Comparison of ENCODE assay signal across 13 cellular contexts in the genomic region with DNA sequence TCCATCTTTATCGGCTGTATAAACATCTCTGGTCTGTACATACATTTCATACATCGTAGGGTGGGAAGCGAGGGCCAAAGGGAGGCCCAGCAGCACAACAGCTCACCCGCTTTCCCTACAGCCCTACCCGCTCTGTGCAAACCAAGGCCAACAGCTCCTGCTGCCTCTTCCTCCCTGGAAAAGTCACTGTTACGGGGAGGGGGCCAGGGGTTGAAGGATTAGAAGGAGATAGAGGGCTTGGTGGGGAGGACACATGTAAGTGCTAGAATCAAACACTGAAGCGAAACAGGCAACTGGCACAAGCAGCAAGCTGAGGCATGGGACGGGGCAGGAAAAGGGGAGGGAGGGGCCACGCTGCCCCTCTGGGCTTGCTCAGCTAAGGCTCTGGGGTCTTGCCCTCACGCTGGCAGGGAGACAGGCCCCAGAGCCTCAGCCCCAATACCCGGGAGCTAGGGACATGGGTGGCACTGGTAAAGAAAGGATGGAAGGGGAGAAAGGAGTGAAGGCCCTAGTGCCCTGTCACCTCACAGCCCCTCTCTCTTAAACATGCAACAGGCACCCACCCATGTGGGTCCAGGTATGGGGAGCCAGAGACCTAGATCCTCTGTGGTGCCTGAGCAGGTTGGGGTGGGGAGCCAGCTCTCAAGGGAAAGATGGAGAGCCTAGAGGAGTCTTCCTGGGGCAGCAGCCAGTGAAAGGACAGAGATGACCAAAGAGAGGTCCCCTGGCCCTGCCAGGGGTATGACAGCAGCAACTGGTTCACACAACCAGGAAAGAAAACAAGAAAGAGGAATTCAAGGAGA. TPM values are rescaled to one million over a fixed set of nuclear protein-coding genes. Genes with fewer than 3 reads are reported as not detected.
A peak's percentile ranks its signal among the peaks of the same experiment; 100 is the strongest.
DNase-seq lines count a peak whose midpoint lies in the region; TF ChIP-seq lines count a peak whose summit lies in the region.
"Had no signal": no experiment of that assay in that cellular context is flagged by ENCODE, and none has a peak within 500 bp of the region (broad histone marks: within the 10 kb centered on the region; RNA-seq: fewer than 3 reads in every experiment).

No MANE protein-coding gene starts in this region.

- H3K36me3 ChIP-seq in esophagus (ENCODE audit: control insufficient read depth in 2 of 2, insufficient read depth in 2 of 2, low read length in 1 of 2) (peaks cover 3 to 43% of the 10 kb centered on the region in 2 donors), tibial artery (peaks cover 35 to 90% (median 49%) of the 10 kb centered on the region in 3 donors), trophoblast cell (ENCODE audit: control insufficient read depth in 1 of 2, insufficient read depth in 2 of 2, low read length in 2 of 2) (peaks cover 14 to 20% of the 10 kb centered on the region in 2 experiments)

- H3K4me3 ChIP-seq in esophagus (ENCODE audit: low read depth in 1 of 2, low read length in 2 of 2) (no peak overlapping the region), tibial artery (no peak overlapping the region), trophoblast cell (ENCODE audit: low read depth, low read length) (no peak overlapping the region)
- H3K4me3 ChIP-seq: pancreas, SK-N-MC had no signal

- no peaks in the 10 kb centered on the region for H3K27me3 Mint-ChIP-seq in nephron (ENCODE audit: low read depth)
- no peaks in the 10 kb centered on the region for H3K27me3 Mint-ChIP-seq in T-helper 2 cell treated with Interferon-gamma antibody and Interleukin-4, amounts not matched to agents 5 μg/mL and 100 μg/mL, for 36 hours (ENCODE audit: low read depth)
- H3K27me3 Mint-ChIP-seq: activated B cell treated with CpG ODN at 0.5 μM for 24 hours had no signal

- H3K4me3 Mint-ChIP-seq in nephron, result no peak overlapping the region
- no peak overlapping the region for H3K4me3 Mint-ChIP-seq in T-helper 2 cell treated with Interferon-gamma antibody and Interleukin-4, amounts not matched to agents 5 μg/mL and 100 μg/mL, for 36 hours
- H3K4me3 Mint-ChIP-seq: activated B cell treated with CpG ODN at 0.5 μM for 24 hours had no signal

- intact Hi-C loops in tibial artery (cut with DNase I; ENCODE audit: low total_unique reads), result loop anchor here (5.0 kb wide), 1 partner anchor 132 kb away; no protein-coding TSS in a partner anchor

- H3K9me3 ChIP-seq in esophagus (ENCODE audit: control insufficient read depth in 2 of 2, insufficient read depth in 1 of 2, low read depth in 1 of 2, low read length in 1 of 2), result no peaks in the 10 kb centered on the region
- no peaks in the 10 kb centered on the region for H3K9me3 ChIP-seq in tibial artery
- peaks cover 4% of the 10 kb centered on the region for H3K9me3 ChIP-seq in trophoblast cell (ENCODE audit: insufficient read depth, low read depth, low read length)
- H3K9me3 ChIP-seq: pancreas had no signal

- H3K4me1 ChIP-seq in esophagus (ENCODE audit: control insufficient read depth in 2 of 2, insufficient read depth in 2 of 2, low read length in 1 of 2) (peaks cover 0 to 29% of the 10 kb centered on the region in 2 donors), tibial artery (peaks cover 0 to 98% (median 85%) of the 10 kb centered on the region in 4 donors), trophoblast cell (ENCODE audit: control insufficient read depth in 1 of 2, insufficient read depth in 2 of 2, low read length in 2 of 2) (no peaks in the 10 kb centered on the region)

- H3K23ac ChIP-seq in trophoblast cell (ENCODE audit: low read length), result no peak overlapping the region

- TF ChIP-seq CTCF in nephron (IDR thresholded peaks at IDR 0.05; ENCODE audit: unreplicated experiment in 3 of 3) (no peak), tibial artery (IDR thresholded peaks at IDR 0.05) (no peak)

- H3K9ac ChIP-seq in trophoblast cell (ENCODE audit: low read length), result no peak overlapping the region

- no peak overlapping the region for H3K18ac ChIP-seq in trophoblast cell (ENCODE audit: low read length)

- no peaks in the 10 kb centered on the region for H3K79me2 ChIP-seq in trophoblast cell (ENCODE audit: control insufficient read depth, insufficient read depth, low read length, poor library complexity)

- H3K27ac ChIP-seq in esophagus (ENCODE audit: low read depth in 2 of 2, low read length in 1 of 2) (peak overlapping the region; percentile 23 to 35), tibial artery (peak overlapping the region; percentile 93 to 99), trophoblast cell (ENCODE audit: low read depth, low read length) (no peak overlapping the region)
- H3K27ac ChIP-seq: SK-N-MC had no signal

- H3K4ac ChIP-seq in trophoblast cell (ENCODE audit: low read depth, low read length), result no peak overlapping the region

- H4K91ac ChIP-seq in trophoblast cell (ENCODE audit: low read depth, low read length), result no peak overlapping the region

- H2AK5ac ChIP-seq in trophoblast cell (ENCODE audit: low read length), result no peak overlapping the region

- 80% methylated on average over 10 to 11 of the region's 11 CpGs for WGBS in esophagus, 2 donors
- WGBS in trophoblast cell (ENCODE audit: extremely low coverage, insufficient coverage, insufficient read length), result no CpG with 5 or more reads among the region's 11 CpGs

- no peak overlapping the region for H2AFZ ChIP-seq in trophoblast cell (ENCODE audit: insufficient read depth, low read length, poor library complexity)

- no peaks in the 10 kb centered on the region for H3K79me1 ChIP-seq in trophoblast cell (ENCODE audit: low read length)

- H3K9me3 Mint-ChIP-seq in nephron, result no peaks in the 10 kb centered on the region
- no peaks in the 10 kb centered on the region for H3K9me3 Mint-ChIP-seq in T-helper 2 cell treated with Interferon-gamma antibody and Interleukin-4, amounts not matched to agents 5 μg/mL and 100 μg/mL, for 36 hours
- H3K9me3 Mint-ChIP-seq: activated B cell treated with CpG ODN at 0.5 μM for 24 hours; activated T-helper 2 cell treated with anti-CD3 and anti-CD28 coated beads, Interferon-gamma antibody, Interleukin-2, Interleukin-4, amounts not matched to agents 10 μg/mL and 5 μg/mL and 100 μg/mL, durations not matched to agents 14 hours and 24 hours and 36 hours had no signal

- H3K27me3 ChIP-seq in esophagus (ENCODE audit: control insufficient read depth in 1 of 2, insufficient read depth in 2 of 2, low read length in 2 of 2), result no peaks in the 10 kb centered on the region
- H3K27me3 ChIP-seq in tibial artery, result no peaks in the 10 kb centered on the region
- no peaks in the 10 kb centered on the region for H3K27me3 ChIP-seq in trophoblast cell (ENCODE audit: insufficient read depth, low read length)
- H3K27me3 ChIP-seq: pancreas had no signal

- no peak overlapping the region for H2BK12ac ChIP-seq in trophoblast cell (ENCODE audit: low read length)

- no peak overlapping the region for H2BK120ac ChIP-seq in trophoblast cell (ENCODE audit: insufficient read depth, low read length, poor library complexity)

- peak overlapping the region; percentile 20 to 76 (median 58) for H3K27ac Mint-ChIP-seq in nephron
- no peak overlapping the region for H3K27ac Mint-ChIP-seq in T-helper 2 cell treated with Interferon-gamma antibody and Interleukin-4, amounts not matched to agents 5 μg/mL and 100 μg/mL, for 36 hours
- H3K27ac Mint-ChIP-seq: activated B cell treated with CpG ODN at 0.5 μM for 24 hours; activated T-helper 2 cell treated with anti-CD3 and anti-CD28 coated beads, Interferon-gamma antibody, Interleukin-2, Interleukin-4, amounts not matched to agents 10 μg/mL and 5 μg/mL and 100 μg/mL, durations not matched to agents 14 hours and 24 hours and 36 hours had no signal

- no peak overlapping the region for H3K4me2 ChIP-seq in trophoblast cell (ENCODE audit: low read length)

- no peak overlapping the region for H4K12ac ChIP-seq in trophoblast cell (ENCODE audit: low read depth, low read length)

- no peak overlapping the region for H3K14ac ChIP-seq in trophoblast cell (ENCODE audit: low read length)

- H4K8ac ChIP-seq in trophoblast cell (ENCODE audit: low read depth, low read length), result no peak overlapping the region

- peak; percentile 14 for DNase-seq in activated T-cell treated with anti-CD3 and anti-CD28 coated beads, Interleukin-2, amount 50 U/mL, for 1 hour
- no peak for DNase-seq in activated T-cell treated with anti-CD3 and anti-CD28 coated beads, Interleukin-2, amount 50 U/mL, for 48 hours
- DNase-seq in tibial artery, result peak; percentile 43 to 74
- DNase-seq in NOMO-1 treated with dmso at 0.1 percent for 144 hours (lab: John Stamatoyannopoulos, UW; ENCODE audit: unreplicated experiment), result no peak
- DNase-seq in trophoblast cell, result no peak
- no peak for DNase-seq in T-helper 2 cell treated with Interferon-gamma antibody and Interleukin-4, amounts not matched to agents 5 μg/mL and 100 μg/mL, for 36 hours (ENCODE audit: low spot score)
- DNase-seq: activated B cell treated with CpG ODN at 0.5 μM for 24 hours, NCI-H187 treated with DMSO at 0.1 percent for 48 hours had no signal

- H3K4me1 Mint-ChIP-seq in nephron, result peaks cover 65% of the 10 kb centered on the region
- peaks cover 2% of the 10 kb centered on the region for H3K4me1 Mint-ChIP-seq in T-helper 2 cell treated with Interferon-gamma antibody and Interleukin-4, amounts not matched to agents 5 μg/mL and 100 μg/mL, for 36 hours (ENCODE audit: low read depth)

- no peak overlapping the region for H2BK5ac ChIP-seq in trophoblast cell (ENCODE audit: low read depth, low read length, poor library complexity)

- peaks cover 24% of the 10 kb centered on the region for H3K36me3 Mint-ChIP-seq in nephron (ENCODE audit: low read depth)
- peaks cover 16% of the 10 kb centered on the region for H3K36me3 Mint-ChIP-seq in T-helper 2 cell treated with Interferon-gamma antibody and Interleukin-4, amounts not matched to agents 5 μg/mL and 100 μg/mL, for 36 hours (ENCODE audit: low read depth)

RNA-seq across cellular contexts. Expression of a gene that starts 14.4 kb away (rescaled TPM):
- polyA plus RNA-seq in esophagus, result 10 to 100 TPM; 16.1 to 24.1 TPM
- 7.1 and 7.5 TPM in 2 replicates for polyA plus RNA-seq in trophoblast cell (2013)

RNA-seq across cellular contexts. Expression of a gene that starts 14.9 kb away (rescaled TPM):
- polyA plus RNA-seq in esophagus, result 10 to 100 TPM; 32.9 to 48.6 TPM
- polyA plus RNA-seq in trophoblast cell (2013), result 2.8 and 5.7 TPM in 2 replicates

RNA-seq across cellular contexts. Expression of a gene that starts 32.7 kb away (rescaled TPM):
- polyA plus RNA-seq in esophagus, result 10 to 100 TPM; 40.8 to 59.1 TPM
- polyA plus RNA-seq in trophoblast cell (2013), result 0.07 and 0.12 TPM in 2 replicates

RNA-seq across cellular contexts. Expression of a gene that starts 38.5 kb away (rescaled TPM):
- polyA plus RNA-seq in esophagus, result under 1 TPM; 0.14 to 0.16 TPM
- polyA plus RNA-seq in trophoblast cell (2013), result not detected in 2 replicates

RNA-seq across cellular contexts. Expression of a gene that starts 58.6 kb away (rescaled TPM):
- polyA plus RNA-seq in esophagus, result 100 to 1,000 TPM in 1 of 2 donors, 10 to 100 TPM in 1; 58.8 to 102 TPM
- polyA plus RNA-seq in trophoblast cell (2013), result 342 and 356 TPM in 2 replicates

Comparison
In these comparisons a context has a peak if more than half of its experiments do, and no peak if none do; other contexts are left out.
1. DNase-seq: peak in activated T-cell treated with anti-CD3 and anti-CD28 coated beads, Interleukin-2, amount 50 U/mL, for 1 hour (single experiment) and tibial artery (2 of 2); none in activated T-cell treated with anti-CD3 and anti-CD28 coated beads, Interleukin-2, amount 50 U/mL, for 48 hours (0 of 2), NOMO-1 treated with dmso at 0.1 percent for 144 hours (single experiment), trophoblast cell (0 of 2) and T-helper 2 cell treated with Interferon-gamma antibody and Interleukin-4, amounts not matched to agents 5 μg/mL and 100 μg/mL, for 36 hours (single experiment).